ENCODE assay signal across 12 cellular contexts in the genomic region with DNA sequence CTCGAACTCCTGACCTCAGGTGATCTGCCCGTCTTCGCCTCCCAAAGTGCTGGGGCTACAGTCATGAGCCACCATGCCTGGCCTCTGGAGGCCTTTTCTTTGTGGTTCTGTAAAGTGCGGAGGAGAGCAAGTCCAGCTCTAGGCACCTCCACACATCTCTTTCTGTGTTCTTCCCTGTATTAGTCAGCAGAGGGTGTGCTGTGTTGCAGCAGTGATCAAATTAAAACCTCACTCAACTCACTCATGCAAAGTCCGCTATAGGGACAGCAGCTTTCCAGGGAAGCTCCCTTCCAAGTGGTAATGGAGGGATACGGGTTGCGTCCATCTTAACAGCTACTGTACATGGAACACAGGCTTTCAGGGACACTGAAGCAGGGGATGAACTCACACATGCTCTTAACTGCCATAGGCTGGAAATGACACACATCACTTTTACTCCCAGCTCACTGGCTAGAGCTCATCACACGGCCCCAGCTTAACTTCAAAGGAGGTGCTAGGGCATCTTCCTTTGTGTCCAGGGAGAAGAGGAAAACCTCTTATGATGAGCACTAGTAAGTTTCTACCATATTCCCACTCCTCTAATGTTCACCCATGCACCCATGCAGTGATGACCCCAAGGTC. TPM values are rescaled to one million over a fixed set of nuclear protein-coding genes. Genes with fewer than 3 reads are reported as not detected.
A peak's percentile ranks its signal among the peaks of the same experiment; 100 is the strongest.
DNase-seq lines count a peak whose midpoint lies in the region; ATAC-seq and TF ChIP-seq lines count a peak whose summit lies in the region.
"Had no signal": no experiment of that assay in that cellular context is flagged by ENCODE, and none has a peak within 500 bp of the region (broad histone marks: within the 10 kb centered on the region; RNA-seq: fewer than 3 reads in every experiment).

No MANE protein-coding gene starts in this region.

- H3K36me3 ChIP-seq in HCT116 (ENCODE audit: control insufficient read depth in 1 of 2, insufficient read depth in 2 of 2, low read length in 2 of 2): no peaks in the 10 kb centered on the region
- H3K36me3 ChIP-seq: esophagus muscularis mucosa had no signal

- BruUV-seq in HCT116 (replicated peaks; lab: Mats Ljungman, UMichigan): no TSS peak

- no peak for TF ChIP-seq POLR2A in HCT116 (IDR thresholded peaks at IDR 0.05; ENCODE audit: borderline replicate concordance, extremely low read depth, insufficient read depth, insufficient read length)

- ATAC-seq in HCT116: peak; percentile 36; the same call in 1 of the 2 replicates
- ATAC-seq in left colon: peak; percentile 71
- no peak for ATAC-seq in sciatic nerve
- ATAC-seq: activated CD8-positive, alpha-beta T cell treated with anti-CD3 and anti-CD28 coated beads for 36 hours had no signal

- H3K79me2 ChIP-seq in HCT116 (ENCODE audit: insufficient read depth, low read length): no peaks in the 10 kb centered on the region

- RAD21 ChIA-PET in HCT116 (lab: Charles Lee; ENCODE audit: low non-redundant PET in 1 of 2, low total read pairs in 2 of 2, uncharacterized antibody in 2 of 2, unreplicated experiment in 2 of 2): interaction anchor here in 1 of 2 experiments (1.3 kb wide), 1 partner anchor 82 kb away, joined by 4 read pairs; no protein-coding TSS in a partner anchor

- H2AFZ ChIP-seq in HCT116 (ENCODE audit: low read depth, low read length, poor library complexity, severe bottlenecking): no peak overlapping the region

- H3K4me2 ChIP-seq in HCT116 (ENCODE audit: low read length): no peak overlapping the region

- H3K4me1 ChIP-seq in HCT116 (ENCODE audit: control insufficient read depth in 1 of 2, insufficient read depth in 2 of 2, low read length in 2 of 2): no peaks in the 10 kb centered on the region

- no peaks in the 10 kb centered on the region for H3K27me3 ChIP-seq in HCT116 (ENCODE audit: insufficient read depth, low read length)

- H3K27ac ChIP-seq in HCT116 (ENCODE audit: low read depth, low read length): no peak overlapping the region
- H3K27ac ChIP-seq: esophagus muscularis mucosa had no signal

- TF ChIP-seq RAD21 in HCT116 (IDR thresholded peaks at IDR 0.05; ENCODE audit: low read depth): peak; percentile 31; the same call in 1 of the 2 replicates

- in situ Hi-C loops in GM13977 (cut with MboI; ENCODE audit: low pct_unique_long_range_greater_than_20kb, low sequenced_read_pairs, unreplicated experiment) (no loop called here), SK-MEL-5 (cut with HindIII; ENCODE audit: low pct_unique_long_range_greater_than_20kb, low sequenced_read_pairs) (no loop called here)

- intact Hi-C loops in HCT116 (cut with micrococcal nuclease) (no loop called here), left colon (cut with DNase I, micrococcal nuclease) (no loop called here), sciatic nerve (cut with DNase I) (no loop called here)

- TF ChIP-seq CTCF in GM13977 (IDR thresholded peaks at IDR 0.05; ENCODE audit: extremely low read depth, insufficient read depth, missing control alignments): peak; percentile 5
- peak in 1 of 3 experiments; percentile 8; a peak in 1 of 6 replicates for TF ChIP-seq CTCF in HCT116 (IDR thresholded peaks at IDR 0.05 in 2 of 3, conservative IDR thresholded peaks at IDR 0.05 in 1 of 3; ENCODE audit: borderline replicate concordance in 1 of 3, insufficient read depth in 1 of 3, low read depth in 2 of 3, low read length in 2 of 3)

- H4K20me1 ChIP-seq in HCT116 (ENCODE audit: insufficient read depth): no peaks in the 10 kb centered on the region

- CTCF ChIA-PET in HCT116 (lab: Charles Lee): interaction anchor here (1.3 kb wide), 1 partner anchor 83 kb away, joined by 7 read pairs; no protein-coding TSS in a partner anchor

- no peaks in the 10 kb centered on the region for H3K9me2 ChIP-seq in HCT116 (ENCODE audit: insufficient read depth)

- no peaks in the 10 kb centered on the region for H3K9me3 ChIP-seq in HCT116 (ENCODE audit: control insufficient read depth in 1 of 2, insufficient read depth in 1 of 2, low read depth in 1 of 2, low read length in 2 of 2)
- H3K9me3 ChIP-seq: esophagus muscularis mucosa had no signal

- DNase-seq in GM13977 (ENCODE audit: low spot score) (no peak), HCT116 (ENCODE audit: low read depth, low spot score) (no peak), SK-MEL-5 (ENCODE audit: low read depth, low spot score) (peak; percentile 32), left colon (no peak), NCI-H1417 (lab: John Stamatoyannopoulos, UW) (no peak), sciatic nerve (ENCODE audit: low spot score) (no peak), DMS 273 (lab: John Stamatoyannopoulos, UW; ENCODE audit: unreplicated experiment) (no peak), SIG-M5 (lab: John Stamatoyannopoulos, UW) (no peak)
- DNase-seq: activated CD8-positive, alpha-beta T cell treated with anti-CD3 and anti-CD28 coated beads for 36 hours; NCI-H1105; SHP77 had no signal

- no peak overlapping the region for H3K4me3 ChIP-seq in HCT116 (replicated peaks in 1 of 2; ENCODE audit: low read depth in 1 of 2, low read length in 2 of 2)
- H3K4me3 ChIP-seq: esophagus muscularis mucosa had no signal

- POLR2A ChIA-PET in HCT116 (lab: Charles Lee): no interaction called here

- H3K9ac ChIP-seq in HCT116 (ENCODE audit: low read length): no peak overlapping the region

TF ChIP-seq in HCT116, 20 proteins besides CTCF, POLR2A, EP300 and RAD21:
- no peak for TF ChIP-seq FOSL1 (IDR thresholded peaks at IDR 0.05; ENCODE audit: low read depth)

RNA-seq across cellular contexts. Expression of a gene that starts 36.0 kb away (rescaled TPM):
- 34.1 TPM for total RNA-seq in HCT116 (2021; ENCODE audit: unreplicated experiment)
- polyA plus RNA-seq in HCT116 (2012): 17.1 and 22.9 TPM in 2 replicates
- 21.6 and 23.6 TPM in 2 replicates for total RNA-seq in SK-MEL-5 (2014; rRNA removed; shearing (Covaris generic))
- polyA plus RNA-seq in SK-MEL-5 (2015; cell fraction: cytosol; rRNA removed): 15.3 and 19.4 TPM in 2 replicates
- polyA plus RNA-seq in SK-MEL-5 (2015; cell fraction: nucleus; rRNA removed): 20.1 and 24.2 TPM in 2 replicates
- 100 to 1,000 TPM in 1 of 2 donors, 10 to 100 TPM in 1; 53.0 to 117 TPM for total RNA-seq in left colon
- total RNA-seq in sciatic nerve: 48.5 TPM

RNA-seq across cellular contexts. Expression of a gene that starts 45.2 kb away (rescaled TPM):
- total RNA-seq in HCT116 (2021; ENCODE audit: unreplicated experiment) (208 TPM), left colon (100 to 1,000 TPM; 182 to 227 TPM), sciatic nerve (301 TPM)
- polyA plus RNA-seq in HCT116 (2012): 200 and 234 TPM in 2 replicates
- 105 and 112 TPM in 2 replicates for total RNA-seq in SK-MEL-5 (2014; rRNA removed; shearing (Covaris generic))
- polyA plus RNA-seq in SK-MEL-5 (2015; cell fraction: cytosol; rRNA removed): 106 and 136 TPM in 2 replicates
- 34.5 and 51.1 TPM in 2 replicates for polyA plus RNA-seq in SK-MEL-5 (2015; cell fraction: nucleus; rRNA removed)
